ENCODE assay signal across 1 cellular context in genomic region chr6:169807699-169808607, GRCh38.
TF ChIP-seq lines count a peak whose summit lies in the region.

No MANE protein-coding gene starts in this region.

TF ChIP-seq in IMR-90, 13 proteins besides CTCF, POLR2A, EP300 and RAD21:
- TF ChIP-seq CEBPB (IDR thresholded peaks at IDR 0.05; ENCODE audit: low read depth, low read length) (no peak), RCOR1 (IDR thresholded peaks at IDR 0.05; ENCODE audit: insufficient replicate concordance, low read length) (no peak), MXI1 (IDR thresholded peaks at IDR 0.05; ENCODE audit: borderline replicate concordance, low read depth, low read length) (no peak), BHLHE40 (IDR thresholded peaks at IDR 0.05; ENCODE audit: low read depth, low read length) (no peak), RFX5 (IDR thresholded peaks at IDR 0.05; ENCODE audit: low read depth, low read length) (no peak), SMC3 (IDR thresholded peaks at IDR 0.05; ENCODE audit: low read depth, low read length) (no peak)
